In the genomic region with DNA sequence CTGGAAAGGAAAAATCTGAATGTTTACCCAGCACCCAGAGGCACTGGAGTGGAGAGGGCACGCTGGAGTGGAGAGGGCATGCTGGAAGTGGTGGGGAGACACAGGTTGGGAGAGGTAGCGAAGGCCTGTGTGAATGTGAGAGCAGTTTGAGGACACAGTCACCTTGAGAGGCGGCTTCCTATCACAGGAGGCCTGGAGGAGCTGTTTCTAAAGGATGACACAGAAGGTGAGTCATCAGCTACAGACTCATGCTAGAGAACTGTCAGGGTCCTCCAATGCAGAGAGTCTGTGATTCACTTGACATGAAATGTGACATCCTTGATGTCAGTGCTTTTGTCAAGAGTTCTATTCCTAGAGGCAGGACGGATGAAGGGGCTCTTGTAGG, we compare ENCODE assay signal across 8 cellular contexts. TPM values are rescaled to one million over a fixed set of nuclear protein-coding genes. Genes with fewer than 3 reads are reported as not detected.
DNase-seq lines count a peak whose midpoint lies in the region; ATAC-seq and TF ChIP-seq lines count a peak whose summit lies in the region.

No MANE protein-coding gene starts in this region.

- H3K9me3 ChIP-seq in lower lobe of right lung, result no peaks in the 10 kb centered on the region

- peak overlapping the region; percentile 93 for H3K27ac ChIP-seq in angular gyrus (ENCODE audit: low read depth, low read length)
- no peak overlapping the region for H3K27ac ChIP-seq in lower lobe of right lung

- TF ChIP-seq CTCF in AG04449 (IDR thresholded peaks at IDR 0.05; ENCODE audit: insufficient read depth, low read length, missing control alignments) (no peak), lower lobe of right lung (IDR thresholded peaks at IDR 0.05) (no peak)

- POLR2A ChIA-PET in AG04449 (lab: Yijun Ruan, JAX), result interaction anchor here (1.2 kb wide), 1 partner anchor 18 kb away, joined by 6 read pairs; no protein-coding TSS in a partner anchor

- H3K4me1 ChIP-seq in lower lobe of right lung, result peaks cover 30% of the 10 kb centered on the region

- intact Hi-C loops in lower lobe of right lung (cut with DNase I), result no loop called here

- peak; percentile 55 to 74 for ATAC-seq in lower lobe of right lung
- no peak for ATAC-seq in GM21390 (IDR thresholded peaks at IDR 0.05; ENCODE audit: unreplicated experiment)
- ATAC-seq in HG03442 (IDR thresholded peaks at IDR 0.05; ENCODE audit: unreplicated experiment), result no peak

- H3K4me3 ChIP-seq in AG04449 (ENCODE audit: low read depth, low read length), result no peak overlapping the region; the same call in 1 of the 2 replicates
- H3K4me3 ChIP-seq in lower lobe of right lung, result no peak overlapping the region

- CTCF ChIA-PET in AG04449 (lab: Yijun Ruan, JAX), result interaction anchor here (0.9 to 2.9 kb wide), 7 partner anchors 10 to 103 kb away, joined by 3 to 14 read pairs (median 7); partner anchors contain the start of gene NRN1L

- DNase-seq in AG04449 (ENCODE audit: low read depth, low spot score) (peak; percentile 44), LHCN-M2 (ENCODE audit: low read depth) (peak; percentile 87), lower lobe of right lung (peak; percentile 48), epidermal melanocyte (ENCODE audit: insufficient read length, low spot score) (no peak), NCI-H69 (lab: John Stamatoyannopoulos, UW) (no peak)

- no peaks in the 10 kb centered on the region for H3K27me3 ChIP-seq in lower lobe of right lung (ENCODE audit: low read depth)

- peaks cover 42% of the 10 kb centered on the region for H3K36me3 ChIP-seq in lower lobe of right lung

RNA-seq across cellular contexts. Expression of gene CTRL, which starts 13.8 kb away (rescaled TPM):
- 0.71 and 2.6 TPM in 2 replicates for total RNA-seq in LHCN-M2 (2014; rRNA removed)
- polyA plus RNA-seq in LHCN-M2 (2012), result 0.10 TPM
- total RNA-seq in lower lobe of right lung, result 0.59 TPM

RNA-seq across cellular contexts. Expression of gene PSMB10, which starts 18.8 kb away (rescaled TPM):
- total RNA-seq in LHCN-M2 (2014; rRNA removed), result 37.6 and 38.1 TPM in 2 replicates
- polyA plus RNA-seq in LHCN-M2 (2012), result 95.7 TPM
- 82.7 TPM for total RNA-seq in lower lobe of right lung

RNA-seq across cellular contexts. Expression of gene PSKH1, which starts 24.8 kb away (rescaled TPM):
- 9.0 and 10.3 TPM in 2 replicates for total RNA-seq in LHCN-M2 (2014; rRNA removed)
- 22.5 TPM for polyA plus RNA-seq in LHCN-M2 (2012)
- 28.3 TPM for total RNA-seq in lower lobe of right lung

RNA-seq across cellular contexts. Expression of gene LCAT, which starts 26.1 kb away (rescaled TPM):
- 11.7 and 13.3 TPM in 2 replicates for total RNA-seq in LHCN-M2 (2014; rRNA removed)
- polyA plus RNA-seq in LHCN-M2 (2012), result 11.2 TPM
- total RNA-seq in lower lobe of right lung, result 33.8 TPM

RNA-seq across cellular contexts. Expression of gene NRN1L, which starts 33.2 kb away (rescaled TPM):
- total RNA-seq in LHCN-M2 (2014; rRNA removed) (not detected in 2 replicates), lower lobe of right lung (1.7 TPM)
- 0.17 TPM for polyA plus RNA-seq in LHCN-M2 (2012)

Comparison
In these comparisons a context has a peak if more than half of its experiments do, and no peak if none do; other contexts are left out.
1. DNase-seq: peak in AG04449 (single experiment), LHCN-M2 (single experiment) and lower lobe of right lung (single experiment); none in epidermal melanocyte (single experiment) and NCI-H69 (single experiment).
2. ATAC-seq: peak in lower lobe of right lung (2 of 2); none in GM21390 (single experiment) and HG03442 (single experiment).